8 cellular contexts compared by ENCODE assay signal in genomic region chr13:111184685-111185401, GRCh38.
A peak's percentile ranks its signal among the peaks of the same experiment; 100 is the strongest.
DNase-seq lines count a peak whose midpoint lies in the region; ATAC-seq lines count a peak whose summit lies in the region.

No MANE protein-coding gene starts in this region.

- DNase-seq in NCI-H2107 treated with DMSO at 0.1 percent for 48 hours (lab: John Stamatoyannopoulos, UW; ENCODE audit: unreplicated experiment) (peak; percentile 40), NCI-H2107 (lab: John Stamatoyannopoulos, UW) (no peak), NCI-H2196 treated with DMSO at 0.1 percent for 48 hours (lab: John Stamatoyannopoulos, UW; ENCODE audit: unreplicated experiment) (peak; percentile 10), dermis blood vessel endothelial cell (peak; percentile 65), MV-4-11 (lab: John Stamatoyannopoulos, UW) (no peak), DMS 273 treated with DMSO at 0.1 percent for 48 hours (lab: John Stamatoyannopoulos, UW) (no peak)
- peak; percentile 15 to 40 for DNase-seq in stimulated activated CD4-positive, alpha-beta T cell treated with anti-CD3 and anti-CD28 coated beads, Interleukin-2, amount 100 ng/mL, for 24 hours

- ATAC-seq in HG02642 (IDR thresholded peaks at IDR 0.05; ENCODE audit: poor library complexity, unreplicated experiment) = peak; percentile 87

Comparison
In these comparisons a context has a peak if more than half of its experiments do, and no peak if none do; other contexts are left out.
1. DNase-seq: peak in NCI-H2107 treated with DMSO at 0.1 percent for 48 hours (single experiment), NCI-H2196 treated with DMSO at 0.1 percent for 48 hours (single experiment), dermis blood vessel endothelial cell (single experiment) and stimulated activated CD4-positive, alpha-beta T cell treated with anti-CD3 and anti-CD28 coated beads, Interleukin-2, amount 100 ng/mL, for 24 hours (2 of 2); none in NCI-H2107 (single experiment), MV-4-11 (single experiment) and DMS 273 treated with DMSO at 0.1 percent for 48 hours (single experiment).